In genomic region chr4:47939456-47939855, GRCh38 we compare ENCODE assay signal across 18 cellular contexts. TPM values are rescaled to one million over a fixed set of nuclear protein-coding genes. Genes with fewer than 3 reads are reported as not detected.
DNase-seq lines count a peak whose midpoint lies in the region; ATAC-seq, FAIRE-seq and TF ChIP-seq lines count a peak whose summit lies in the region.
"Had no signal": no experiment of that assay in that cellular context is flagged by ENCODE, and none has a peak within 500 bp of the region (broad histone marks: within the 10 kb centered on the region; RNA-seq: fewer than 3 reads in every experiment).

No MANE protein-coding gene starts in this region.

- no peaks in the 10 kb centered on the region for H3K79me2 ChIP-seq in hepatocyte

- no peak for FAIRE-seq in pancreas (lab: Jason Lieb, UNC)
- FAIRE-seq: A549, GM12892, GM18507 had no signal

- H3K27me3 ChIP-seq in pancreas (no peaks in the 10 kb centered on the region), hepatocyte (no peaks in the 10 kb centered on the region)
- no peaks in the 10 kb centered on the region for H3K27me3 ChIP-seq in CD4-positive, alpha-beta memory T cell (ENCODE audit: insufficient read depth, low read length)

- H3K4me3 ChIP-seq in pancreas (no peak overlapping the region), hepatocyte (no peak overlapping the region)
- no peak overlapping the region for H3K4me3 ChIP-seq in CD4-positive, alpha-beta memory T cell (ENCODE audit: low read length in 2 of 2)
- H3K4me3 ChIP-seq: A549, GM23248, HAP-1 had no signal

- H3K27me3 Mint-ChIP-seq in CD4-positive, alpha-beta memory T cell, result peaks cover 0 to 1% of the 10 kb centered on the region in 2 donors
- H3K27me3 Mint-ChIP-seq: CD4-positive, alpha-beta T cell had no signal

- no peaks in the 10 kb centered on the region for H3K9me2 ChIP-seq in hepatocyte (replicated peaks; ENCODE audit: insufficient read depth)

- H3K4me2 ChIP-seq in hepatocyte, result no peak overlapping the region
- H3K4me2 ChIP-seq: A549 had no signal

- no peak overlapping the region for H3K4me3 Mint-ChIP-seq in CD4-positive, alpha-beta memory T cell
- H3K4me3 Mint-ChIP-seq: CD4-positive, alpha-beta T cell had no signal

- DNase-seq in DMS53 treated with DMSO at 0.1 percent for 48 hours (lab: John Stamatoyannopoulos, UW; ENCODE audit: unreplicated experiment) (peak; percentile 75), kidney tubule cell (ENCODE audit: low spot score) (peak; percentile 23), pancreas (no peak), hepatocyte (ENCODE audit: low spot score) (no peak), NCI-H1436 (lab: John Stamatoyannopoulos, UW) (no peak)
- no peak for DNase-seq in stimulated activated naive CD4-positive, alpha-beta T cell (lab: John Stamatoyannopoulos, UW)
- no peak for DNase-seq in CD4-positive, alpha-beta memory T cell
- DNase-seq: AML-193; CD4-positive, alpha-beta T cell; DMS 273 treated with DMSO at 0.1 percent for 48 hours; DMS79; GDM1; GM23248 had no signal

- H3K4me1 ChIP-seq in pancreas (peaks cover 0 to 6% (median 0%) of the 10 kb centered on the region in 3 donors), hepatocyte (ENCODE audit: insufficient read depth) (no peaks in the 10 kb centered on the region)
- H3K4me1 ChIP-seq in CD4-positive, alpha-beta memory T cell (ENCODE audit: insufficient read depth, low read length), result no peaks in the 10 kb centered on the region
- H3K4me1 ChIP-seq: A549, HAP-1 had no signal

- H3K27ac Mint-ChIP-seq in CD4-positive, alpha-beta memory T cell, result no peak overlapping the region
- H3K27ac Mint-ChIP-seq: CD4-positive, alpha-beta T cell had no signal

- H2AFZ ChIP-seq in hepatocyte, result no peak overlapping the region
- H2AFZ ChIP-seq: GM23248 had no signal

- intact Hi-C loops in pancreas (cut with DNase I), result no loop called here
- intact Hi-C loops in CD4-positive, alpha-beta memory T cell (cut with micrococcal nuclease), result no loop called here

- no peaks in the 10 kb centered on the region for H4K20me1 ChIP-seq in hepatocyte (ENCODE audit: insufficient read depth, poor library complexity, severe bottlenecking)

- no peaks in the 10 kb centered on the region for H3K4me1 Mint-ChIP-seq in CD4-positive, alpha-beta memory T cell

- TF ChIP-seq CTCF in pancreas (IDR thresholded peaks at IDR 0.05), result no peak
- TF ChIP-seq CTCF in hepatocyte (IDR thresholded peaks at IDR 0.05; ENCODE audit: poor library complexity), result no peak

- H3K9me3 ChIP-seq in pancreas (no peaks in the 10 kb centered on the region), hepatocyte (ENCODE audit: low read depth) (no peaks in the 10 kb centered on the region)
- H3K9me3 ChIP-seq in CD4-positive, alpha-beta memory T cell (ENCODE audit: control insufficient read depth in 1 of 2, low read length in 2 of 2), result no peaks in the 10 kb centered on the region
- H3K9me3 ChIP-seq: A549, HAP-1 had no signal

- POLR2A ChIA-PET in CD4-positive, alpha-beta memory T cell (lab: Charles Lee; ENCODE audit: partially characterized antibody), result no interaction called here

- CTCF ChIA-PET in CD4-positive, alpha-beta memory T cell (lab: Charles Lee; ENCODE audit: partially characterized antibody), result interaction anchor here (0.9 kb wide), 1 partner anchor 267 kb away, joined by 3 read pairs; no protein-coding TSS in a partner anchor

- ATAC-seq in pancreas, result peak; percentile 27 to 71 (median 65)
- ATAC-seq: A549 had no signal

- H3K9me3 Mint-ChIP-seq in CD4-positive, alpha-beta memory T cell, result no peaks in the 10 kb centered on the region
- H3K9me3 Mint-ChIP-seq: CD4-positive, alpha-beta T cell had no signal

- no peaks in the 10 kb centered on the region for H3K36me3 ChIP-seq in pancreas
- H3K36me3 ChIP-seq in hepatocyte (replicated peaks; ENCODE audit: insufficient read depth, low read depth), result no peaks in the 10 kb centered on the region
- no peaks in the 10 kb centered on the region for H3K36me3 ChIP-seq in CD4-positive, alpha-beta memory T cell (ENCODE audit: insufficient read depth, low read length)
- H3K36me3 ChIP-seq: HAP-1 had no signal

- H3K27ac ChIP-seq in pancreas, result no peak overlapping the region
- no peak overlapping the region for H3K27ac ChIP-seq in hepatocyte
- H3K27ac ChIP-seq in CD4-positive, alpha-beta memory T cell (ENCODE audit: low read depth, low read length), result no peak overlapping the region
- H3K27ac ChIP-seq: A549, C4-2B, GM23248 had no signal

- 34% methylated on average over 5 of the region's 5 CpGs for WGBS in pancreas, 2 donors
- WGBS in hepatocyte (ENCODE audit: low lambda C conversion rate, missing lambda C conversion rate), result 80% methylated on average over 5 of the region's 5 CpGs

- H3K36me3 Mint-ChIP-seq in CD4-positive, alpha-beta memory T cell, result no peaks in the 10 kb centered on the region

RNA-seq across cellular contexts. Expression of gene NFXL1, which starts 25.1 kb away (rescaled TPM):
- 10 to 100 TPM in 4 of 6 donors, 1 to 10 TPM in 2; 8.7 to 11.5 (median 10.3) TPM for total RNA-seq in pancreas
- 1 to 10 TPM; 7.5 to 8.9 TPM for polyA plus RNA-seq in pancreas
- 9.8 and 15.2 TPM in 2 replicates for total RNA-seq in hepatocyte
- polyA plus RNA-seq in hepatocyte, result 7.2 and 9.8 TPM in 2 replicates
- total RNA-seq in CD4-positive, alpha-beta memory T cell, result 10 to 100 TPM; 16.6 to 21.1 TPM
- polyA plus RNA-seq in CD4-positive, alpha-beta memory T cell, result 1 to 10 TPM; 7.7 to 8.8 TPM

Comparison
In these comparisons a context has a peak if more than half of its experiments do, and no peak if none do; other contexts are left out.
1. DNase-seq: peak in DMS53 treated with DMSO at 0.1 percent for 48 hours (single experiment) and kidney tubule cell (single experiment); none in pancreas (0 of 6), hepatocyte (single experiment), NCI-H1436 (single experiment), stimulated activated naive CD4-positive, alpha-beta T cell (0 of 6) and CD4-positive, alpha-beta memory T cell (0 of 5).